Comparison of ENCODE assay signal across 8 cellular contexts in the genomic region with DNA sequence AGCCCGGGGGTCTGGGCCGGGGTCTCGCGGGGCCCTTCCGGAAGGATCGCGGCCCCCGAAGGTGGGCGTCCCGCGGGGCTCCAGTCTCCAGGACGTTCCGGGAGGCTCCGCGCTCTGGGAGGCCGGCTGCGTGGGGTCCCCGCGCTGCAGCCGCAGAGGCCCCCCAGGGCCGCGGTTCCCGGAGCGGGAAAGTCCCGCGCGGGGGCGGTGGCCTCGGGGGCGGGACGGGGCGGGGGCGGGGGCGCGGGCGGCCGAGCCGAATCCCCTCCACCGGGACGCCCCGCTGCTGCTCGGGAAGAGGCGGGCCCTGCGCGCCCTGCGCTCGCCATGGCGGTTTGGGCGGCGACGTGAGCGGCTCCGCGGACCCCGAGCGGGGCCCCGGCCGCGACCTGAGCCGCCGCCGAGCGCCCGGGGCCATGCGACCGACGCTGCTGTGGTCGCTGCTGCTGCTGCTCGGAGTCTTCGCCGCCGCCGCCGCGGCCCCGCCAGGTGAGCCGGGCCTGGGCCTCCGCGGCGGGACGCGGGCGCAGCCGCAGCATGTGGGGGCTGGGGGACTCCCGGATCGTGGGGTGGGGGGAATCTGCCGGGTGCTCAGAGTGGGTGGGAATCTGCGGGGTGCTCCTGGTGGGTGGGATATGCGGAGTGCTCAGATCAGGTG. TPM values are rescaled to one million over a fixed set of nuclear protein-coding genes. Genes with fewer than 3 reads are reported as not detected.
DNase-seq lines count a peak whose midpoint lies in the region; ATAC-seq and TF ChIP-seq lines count a peak whose summit lies in the region.

IFNGR2 (plus strand) TSS at position 286 of the 658 bp plus-strand sequence; CDS start at position 417, 131 bp downstream.

- peaks cover 50% of the 10 kb centered on the region for H3K79me2 ChIP-seq in mammary epithelial cell (ENCODE audit: insufficient read depth, low read length)

- no peak for TF ChIP-seq POLR2A in spleen (IDR thresholded peaks at IDR 0.05)

- CTCF ChIA-PET in mammary epithelial cell (lab: Charles Lee; ENCODE audit: low non-redundant PET), result no interaction called here

- peak within 1 kb of the TSS; percentile 77 for H2AFZ ChIP-seq in mammary epithelial cell (ENCODE audit: low read depth, low read length)

- DNase-seq in G401 (ENCODE audit: low spot score), result no peak
- peak; percentile 24 for DNase-seq in mammary epithelial cell
- DNase-seq in iPS-NIHi7 (ENCODE audit: extremely low spot score), result peak; percentile 75
- peak; percentile 93 for DNase-seq in spleen

- dilution Hi-C loops in mammary epithelial cell (cut with HindIII; ENCODE audit: low sequenced_read_pairs), result no loop called here

- H4K20me1 ChIP-seq in mammary epithelial cell (ENCODE audit: insufficient read depth, low read length), result no peaks in the 10 kb centered on the region

- H3K9me3 ChIP-seq in mammary epithelial cell (replicated peaks; ENCODE audit: insufficient read depth, low read length) (no peaks in the 10 kb centered on the region), spleen (no peaks in the 10 kb centered on the region)

- H3K9ac ChIP-seq in mammary epithelial cell (ENCODE audit: insufficient read depth, low read length), result peak within 1 kb of the TSS; percentile 89

- no peak within 1 kb of the TSS for H3K27ac Mint-ChIP-seq in T-helper 1 cell treated with Interleukin-12 subunit alpha and Interleukin-12 subunit beta and Interleukin-4 antibody, amounts not matched to agents 30 μg/mL and 1 μg/mL, for 36 hours

- intact Hi-C loops in mammary epithelial cell (cut with micrococcal nuclease) (no loop called here), spleen (cut with DNase I; ENCODE audit: low total_unique reads) (no loop called here)

- TF ChIP-seq CTCF in mammary epithelial cell (conservative IDR thresholded peaks at IDR 0.05 in 1 of 2, IDR thresholded peaks at IDR 0.05 in 1 of 2; ENCODE audit: extremely low read depth in 1 of 2, insufficient read depth in 1 of 2, low read depth in 1 of 2, low read length in 2 of 2) (no peak), spleen (IDR thresholded peaks at IDR 0.05 in 8 of 11, conservative IDR thresholded peaks at IDR 0.05 in 3 of 11) (no peak)

- no CpG with 5 or more reads among the region's 89 CpGs for WGBS in mammary epithelial cell (ENCODE audit: low coverage, missing lambda C conversion rate)
- 0 to 1% (median 1%) methylated on average over 39 to 89 of the region's 89 CpGs for WGBS in spleen, 5 donors

- peak within 1 kb of the TSS; percentile 78 for H3K4me3 Mint-ChIP-seq in T-helper 1 cell treated with Interleukin-12 subunit alpha and Interleukin-12 subunit beta and Interleukin-4 antibody, amounts not matched to agents 30 μg/mL and 1 μg/mL, for 36 hours

- peaks cover 17% of the 10 kb centered on the region for H3K4me1 ChIP-seq in mammary epithelial cell (ENCODE audit: insufficient read depth, low read length)
- H3K4me1 ChIP-seq in spleen, result peaks cover 32 to 87% (median 66%) of the 10 kb centered on the region in 6 donors

- in situ Hi-C loops in G401 (cut with HindIII; ENCODE audit: low sequenced_read_pairs), result no loop called here
- in situ Hi-C loops in mammary epithelial cell (cut with MboI; ENCODE audit: low sequenced_read_pairs in 2 of 2), result no loop called here

- no peaks in the 10 kb centered on the region for H3K36me3 Mint-ChIP-seq in T-helper 1 cell treated with Interleukin-12 subunit alpha and Interleukin-12 subunit beta and Interleukin-4 antibody, amounts not matched to agents 30 μg/mL and 1 μg/mL, for 36 hours (ENCODE audit: low read depth)

- H3K27me3 Mint-ChIP-seq in T-helper 1 cell treated with Interleukin-12 subunit alpha and Interleukin-12 subunit beta and Interleukin-4 antibody, amounts not matched to agents 30 μg/mL and 1 μg/mL, for 36 hours (ENCODE audit: low read depth), result peaks cover 75% of the 10 kb centered on the region

- H3K27ac ChIP-seq in mammary epithelial cell (ENCODE audit: insufficient read depth, low read depth, low read length) (peak within 1 kb of the TSS; percentile 89), spleen (peak within 1 kb of the TSS; percentile 91 to 100 (median 99))

- ATAC-seq in HG02798 (IDR thresholded peaks at IDR 0.05; ENCODE audit: poor library complexity, unreplicated experiment), result peak; percentile 55
- no peak for ATAC-seq in GM18519 (IDR thresholded peaks at IDR 0.05; ENCODE audit: low FRiP score, unreplicated experiment)
- ATAC-seq in GM21423 (IDR thresholded peaks at IDR 0.05; ENCODE audit: unreplicated experiment), result no peak

- peaks cover 7% of the 10 kb centered on the region for H3K4me1 Mint-ChIP-seq in T-helper 1 cell treated with Interleukin-12 subunit alpha and Interleukin-12 subunit beta and Interleukin-4 antibody, amounts not matched to agents 30 μg/mL and 1 μg/mL, for 36 hours (ENCODE audit: low read depth)

- BruUV-seq in mammary epithelial cell (replicated peaks; lab: Mats Ljungman, UMichigan), result no TSS peak

- H3K9me3 Mint-ChIP-seq in T-helper 1 cell treated with Interleukin-12 subunit alpha and Interleukin-12 subunit beta and Interleukin-4 antibody, amounts not matched to agents 30 μg/mL and 1 μg/mL, for 36 hours, result no peaks in the 10 kb centered on the region

- H3K27me3 ChIP-seq in mammary epithelial cell (ENCODE audit: insufficient read depth, low read length), result no peaks in the 10 kb centered on the region
- peaks cover 0 to 25% (median 0%) of the 10 kb centered on the region in 7 donors for H3K27me3 ChIP-seq in spleen (replicated peaks in 1 of 7)

- peak within 1 kb of the TSS; percentile 63 to 97 (median 83) for H3K4me3 ChIP-seq in mammary epithelial cell (replicated peaks in 1 of 3; ENCODE audit: insufficient read depth in 1 of 3, low read depth in 2 of 3, low read length in 3 of 3)
- peak within 1 kb of the TSS; percentile 68 to 93 (median 80) for H3K4me3 ChIP-seq in spleen

- peak within 1 kb of the TSS; percentile 69 for H3K4me2 ChIP-seq in mammary epithelial cell (ENCODE audit: insufficient read depth, low read depth, low read length)

- peaks cover 3% of the 10 kb centered on the region for H3K36me3 ChIP-seq in mammary epithelial cell (ENCODE audit: insufficient read depth, low read length)
- peaks cover 0 to 20% (median 0%) of the 10 kb centered on the region in 6 donors for H3K36me3 ChIP-seq in spleen

RNA-seq across cellular contexts. Expression of gene IFNGR2, which starts in this region (rescaled TPM):
- total RNA-seq in G401 (2014; rRNA removed; shearing (Covaris generic)), result 61.2 and 66.8 TPM in 2 replicates
- total RNA-seq in mammary epithelial cell (100 to 1,000 TPM in 1 of 2 donors, 10 to 100 TPM in 1; 63.3 to 104 TPM), spleen (100 to 1,000 TPM in 5 of 7 donors, 10 to 100 TPM in 2; 87.1 to 133 (median 114) TPM)
- polyA plus RNA-seq in mammary epithelial cell (93.1 TPM), spleen (10 to 100 TPM; 73.6 to 77.9 (median 77.4) TPM)
- polyA minus RNA-seq in mammary epithelial cell, result 92.8 TPM
